Comparison of ENCODE assay signal across 8 cellular contexts in the genomic region with DNA sequence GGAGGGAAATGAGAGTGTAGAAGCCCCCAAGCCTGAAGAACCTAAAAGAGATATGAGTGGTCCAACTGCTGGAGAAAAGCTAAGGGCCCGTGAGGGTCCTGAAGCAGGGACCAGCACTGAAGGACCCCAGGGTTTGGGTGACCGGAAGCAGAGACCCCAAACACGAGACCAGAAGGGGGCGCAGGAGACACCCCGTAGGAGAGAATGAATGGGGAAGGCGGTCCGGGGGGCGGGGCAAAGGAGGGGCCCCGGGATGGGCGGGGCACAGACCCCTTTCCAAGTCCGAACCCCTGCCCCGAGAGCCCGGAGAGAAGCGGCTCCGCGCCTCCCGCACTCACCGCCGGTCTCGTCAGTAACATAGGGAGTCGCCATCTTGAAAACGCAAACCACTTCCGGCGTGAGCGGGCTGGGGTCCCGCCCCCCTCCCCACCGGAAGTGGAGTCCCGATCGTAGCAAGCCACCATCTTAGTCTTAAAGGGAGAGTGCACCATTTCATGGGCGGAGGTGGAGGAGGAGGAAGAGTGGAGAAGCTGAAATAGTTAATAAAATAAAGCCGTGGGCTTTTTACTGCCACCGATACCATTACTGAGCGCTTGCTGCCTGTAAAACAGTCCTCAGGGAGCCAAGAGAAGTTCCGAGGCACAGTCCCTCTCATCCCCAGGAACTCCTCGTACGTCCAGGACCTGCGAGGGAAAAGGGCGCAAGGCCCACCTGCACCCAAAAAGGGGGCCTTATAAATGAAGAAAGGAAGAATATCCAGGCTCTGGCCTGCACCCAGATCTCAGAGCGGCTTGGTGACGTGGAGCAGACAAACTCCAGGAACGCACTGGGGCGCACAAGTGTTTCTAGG. TPM values are rescaled to one million over a fixed set of nuclear protein-coding genes. Genes with fewer than 3 reads are reported as not detected.
DNase-seq lines count a peak whose midpoint lies in the region; ATAC-seq, FAIRE-seq and TF ChIP-seq lines count a peak whose summit lies in the region.

No MANE protein-coding gene starts in this region.

- intact Hi-C loops in right cardiac atrium (cut with DNase I) (loop anchor here in 2 of 4 donors (5.0 to 10.0 kb wide), 3 partner anchors 82 to 110 kb away; a partner anchor contains a TSS), uterus (cut with DNase I; ENCODE audit: low total_unique reads) (no loop called here)

- TF ChIP-seq CTCF in uterus (IDR thresholded peaks at IDR 0.05): peak; percentile 60 to 91 (median 76)

- H3K4me1 ChIP-seq in right cardiac atrium (ENCODE audit: control insufficient read depth, insufficient read depth, low read length) (peaks cover 8% of the 10 kb centered on the region), uterus (peaks cover 3 to 9% of the 10 kb centered on the region in 2 donors)

- H3K27me3 Mint-ChIP-seq in T-helper 1 cell treated with Interleukin-12 subunit alpha and Interleukin-12 subunit beta and Interleukin-4 antibody, amounts not matched to agents 30 μg/mL and 1 μg/mL, for 36 hours (ENCODE audit: low read depth): no peaks in the 10 kb centered on the region

- H3K9me3 ChIP-seq in right cardiac atrium (ENCODE audit: control insufficient read depth, low read length) (no peaks in the 10 kb centered on the region), uterus (no peaks in the 10 kb centered on the region)

- H3K36me3 ChIP-seq in uterus: no peaks in the 10 kb centered on the region

- H3K4me3 Mint-ChIP-seq in T-helper 1 cell treated with Interleukin-12 subunit alpha and Interleukin-12 subunit beta and Interleukin-4 antibody, amounts not matched to agents 30 μg/mL and 1 μg/mL, for 36 hours: peak overlapping the region; percentile 100

- H3K4me1 Mint-ChIP-seq in T-helper 1 cell treated with Interleukin-12 subunit alpha and Interleukin-12 subunit beta and Interleukin-4 antibody, amounts not matched to agents 30 μg/mL and 1 μg/mL, for 36 hours (ENCODE audit: low read depth): peaks cover 40% of the 10 kb centered on the region

- H3K27me3 ChIP-seq in right cardiac atrium (ENCODE audit: control insufficient read depth, insufficient read depth): no peaks in the 10 kb centered on the region
- no peaks in the 10 kb centered on the region for H3K27me3 ChIP-seq in uterus

- H3K9me3 Mint-ChIP-seq in T-helper 1 cell treated with Interleukin-12 subunit alpha and Interleukin-12 subunit beta and Interleukin-4 antibody, amounts not matched to agents 30 μg/mL and 1 μg/mL, for 36 hours: no peaks in the 10 kb centered on the region

- peak overlapping the region; percentile 95 for H3K27ac Mint-ChIP-seq in T-helper 1 cell treated with Interleukin-12 subunit alpha and Interleukin-12 subunit beta and Interleukin-4 antibody, amounts not matched to agents 30 μg/mL and 1 μg/mL, for 36 hours

- peak; percentile 42 for ATAC-seq in HG02870 (IDR thresholded peaks at IDR 0.05; ENCODE audit: unreplicated experiment)
- peak; percentile 91 for ATAC-seq in right cardiac atrium

- DNase-seq in GM12892 (ENCODE audit: insufficient read length): peak; percentile 74
- peak; percentile 69 for DNase-seq in NCI-H1694 (lab: John Stamatoyannopoulos, UW)
- peak; percentile 53 to 92 (median 84) for DNase-seq in amygdala (lab: John Stamatoyannopoulos, UW)
- DNase-seq in right cardiac atrium: peak; percentile 88 to 96 (median 94)
- peak; percentile 67 for DNase-seq in pulmonary artery endothelial cell (ENCODE audit: low read depth, low spot score)
- DNase-seq in uterus: peak; percentile 91 to 92

- peak; percentile 71; the same call in 1 of the 2 replicates for TF ChIP-seq POLR2A in GM12892 (IDR thresholded peaks at IDR 0.05; ENCODE audit: low read depth, low read length)
- peak; percentile 59 to 64 for TF ChIP-seq POLR2A in uterus (IDR thresholded peaks at IDR 0.05)

- H3K27ac ChIP-seq in right cardiac atrium (ENCODE audit: low read length) (peak overlapping the region; percentile 97), uterus (peak overlapping the region; percentile 91 to 95)

- H3K36me3 Mint-ChIP-seq in T-helper 1 cell treated with Interleukin-12 subunit alpha and Interleukin-12 subunit beta and Interleukin-4 antibody, amounts not matched to agents 30 μg/mL and 1 μg/mL, for 36 hours (ENCODE audit: low read depth): peaks cover 38% of the 10 kb centered on the region

- H3K4me3 ChIP-seq in right cardiac atrium (ENCODE audit: low read length): peak overlapping the region; percentile 84
- H3K4me3 ChIP-seq in uterus: peak overlapping the region; percentile 62 to 80

- WGBS in right cardiac atrium: under 1% methylated on average over 42 of the region's 42 CpGs

- FAIRE-seq in GM12892 (lab: Jason Lieb, UNC): peak; percentile 86

RNA-seq across cellular contexts. Expression of a gene that starts 0.7 kb away (rescaled TPM):
- 32.6 TPM for polyA plus RNA-seq in GM12892 (2012; ENCODE audit: missing spikeins)
- total RNA-seq in right cardiac atrium (10 to 100 TPM; 15.4 to 19.0 (median 16.9) TPM), pulmonary artery endothelial cell (25.1 and 32.0 TPM in 2 replicates), uterus (10 to 100 TPM in 3 of 4 donors, 1 to 10 TPM in 1; 8.2 to 26.8 (median 21.9) TPM)
- polyA plus RNA-seq in right cardiac atrium: 25.7 TPM

RNA-seq across cellular contexts. Expression of a gene that starts 4.0 kb away (rescaled TPM):
- polyA plus RNA-seq in GM12892 (2012; ENCODE audit: missing spikeins): 41.2 TPM
- total RNA-seq in right cardiac atrium (10 to 100 TPM; 11.3 to 25.9 (median 20.3) TPM), pulmonary artery endothelial cell (32.3 and 36.0 TPM in 2 replicates), uterus (100 to 1,000 TPM in 1 of 4 donors, 10 to 100 TPM in 3; 24.0 to 183 (median 55.1) TPM)
- polyA plus RNA-seq in right cardiac atrium: 20.3 TPM

RNA-seq across cellular contexts. Expression of a gene that starts 38.9 kb away (rescaled TPM):
- polyA plus RNA-seq in GM12892 (2012; ENCODE audit: missing spikeins): 1.9 TPM
- total RNA-seq in right cardiac atrium (1 to 10 TPM in 3 of 4 donors, under 1 TPM in 1; 0.86 to 2.2 (median 1.2) TPM), pulmonary artery endothelial cell (0.33 and 0.42 TPM in 2 replicates), uterus (1 to 10 TPM in 2 of 4 donors, under 1 TPM in 1, not detected in 1; 0.26 to 3.6 (median 2.9) TPM)
- 0.45 TPM for polyA plus RNA-seq in right cardiac atrium

RNA-seq across cellular contexts. Expression of a gene that starts 39.7 kb away (rescaled TPM):
- polyA plus RNA-seq in GM12892 (2012; ENCODE audit: missing spikeins): 108 TPM
- total RNA-seq in right cardiac atrium (10 to 100 TPM; 12.7 to 17.2 (median 13.6) TPM), pulmonary artery endothelial cell (29.5 and 55.0 TPM in 2 replicates), uterus (10 to 100 TPM; 19.0 to 35.6 (median 28.7) TPM)
- polyA plus RNA-seq in right cardiac atrium: 8.1 TPM

RNA-seq across cellular contexts. Expression of a gene that starts 46.9 kb away (rescaled TPM):
- polyA plus RNA-seq in GM12892 (2012; ENCODE audit: missing spikeins): 47.6 TPM
- total RNA-seq in right cardiac atrium (100 to 1,000 TPM; 111 to 132 (median 119) TPM), pulmonary artery endothelial cell (35.2 and 45.7 TPM in 2 replicates), uterus (100 to 1,000 TPM in 1 of 4 donors, 10 to 100 TPM in 3; 49.4 to 128 (median 67.2) TPM)
- polyA plus RNA-seq in right cardiac atrium: 86.4 TPM

Comparison
In these comparisons a context has a peak if more than half of its experiments do, and no peak if none do; other contexts are left out.
1. Peak in every context shown above with its lines: DNase-seq, ATAC-seq, H3K4me3 ChIP-seq and H3K27ac ChIP-seq.